8 cellular contexts compared by ENCODE assay signal in the genomic region with DNA sequence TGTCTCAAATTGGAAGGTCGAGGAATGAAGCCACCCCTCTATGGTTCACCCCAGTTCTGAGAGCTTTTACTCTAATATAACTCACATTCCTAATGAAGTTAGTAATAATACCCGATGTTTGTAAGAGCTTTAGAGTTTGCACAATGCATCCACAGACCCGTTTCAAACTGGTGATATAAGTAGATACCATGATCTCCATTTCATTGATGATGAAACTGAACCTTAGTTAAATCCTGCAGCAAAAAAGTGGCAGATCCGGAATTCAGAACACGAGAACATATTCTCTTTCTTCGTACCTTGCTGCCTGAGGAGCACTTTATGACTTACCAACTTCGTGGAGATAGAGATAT. TPM values are rescaled to one million over a fixed set of nuclear protein-coding genes. Genes with fewer than 3 reads are reported as not detected.
DNase-seq lines count a peak whose midpoint lies in the region; ATAC-seq and TF ChIP-seq lines count a peak whose summit lies in the region.

No MANE protein-coding gene starts in this region.

- peak overlapping the region; percentile 30 for H3K9ac ChIP-seq in mammary epithelial cell (ENCODE audit: insufficient read depth, low read length)
- H3K9ac ChIP-seq in mucosa of rectum (ENCODE audit: low read depth in 1 of 2, low read length in 2 of 2), result peak overlapping the region; percentile 60 to 64

- H3K4me1 ChIP-seq in mammary epithelial cell (ENCODE audit: insufficient read depth, low read length) (peaks cover 16% of the 10 kb centered on the region), mucosa of rectum (ENCODE audit: control insufficient read depth in 2 of 2, insufficient read depth in 2 of 2, low read length in 2 of 2) (peaks cover 4 to 8% of the 10 kb centered on the region in 2 donors)

- peaks cover 40% of the 10 kb centered on the region for H3K79me2 ChIP-seq in mammary epithelial cell (ENCODE audit: insufficient read depth, low read length)

- dilution Hi-C loops in mammary epithelial cell (cut with HindIII; ENCODE audit: low sequenced_read_pairs), result no loop called here

- peak overlapping the region; percentile 88 for H3K4me3 Mint-ChIP-seq in stimulated activated naive CD8-positive, alpha-beta T cell treated with anti-CD3 and anti-CD28 coated beads, Interleukin-15, Interleukin-2, amounts not matched to agents 100 ng/mL and 50 ng/mL, for 24 hours

- H4K20me1 ChIP-seq in mammary epithelial cell (ENCODE audit: insufficient read depth, low read length), result no peaks in the 10 kb centered on the region

- peaks cover 36% of the 10 kb centered on the region for H3K27me3 Mint-ChIP-seq in stimulated activated naive CD8-positive, alpha-beta T cell treated with anti-CD3 and anti-CD28 coated beads, Interleukin-15, Interleukin-2, amounts not matched to agents 100 ng/mL and 50 ng/mL, for 24 hours

- H3K9me3 ChIP-seq in mammary epithelial cell (replicated peaks; ENCODE audit: insufficient read depth, low read length) (no peaks in the 10 kb centered on the region), mucosa of rectum (ENCODE audit: control insufficient read depth in 2 of 2, low read length in 2 of 2) (no peaks in the 10 kb centered on the region)

- in situ Hi-C loops in mammary epithelial cell (cut with MboI; ENCODE audit: low sequenced_read_pairs in 2 of 2), result no loop called here

- no peak for TF ChIP-seq CTCF in mammary epithelial cell (conservative IDR thresholded peaks at IDR 0.05 in 1 of 2, IDR thresholded peaks at IDR 0.05 in 1 of 2; ENCODE audit: extremely low read depth in 1 of 2, insufficient read depth in 1 of 2, low read depth in 1 of 2, low read length in 2 of 2)

- H3K36me3 ChIP-seq in mammary epithelial cell (ENCODE audit: insufficient read depth, low read length) (no peaks in the 10 kb centered on the region), mucosa of rectum (ENCODE audit: control insufficient read depth in 2 of 2, insufficient read depth in 2 of 2, low read length in 2 of 2) (no peaks in the 10 kb centered on the region)

- WGBS in mammary epithelial cell (ENCODE audit: low coverage, missing lambda C conversion rate), result 25% methylated on average over 7 of the region's 7 CpGs

- no peaks in the 10 kb centered on the region for H3K36me3 Mint-ChIP-seq in stimulated activated naive CD8-positive, alpha-beta T cell treated with anti-CD3 and anti-CD28 coated beads, Interleukin-15, Interleukin-2, amounts not matched to agents 100 ng/mL and 50 ng/mL, for 24 hours (ENCODE audit: low read depth)

- peak overlapping the region; percentile 48 to 84 (median 48) for H3K4me3 ChIP-seq in mammary epithelial cell (replicated peaks in 1 of 3; ENCODE audit: insufficient read depth in 1 of 3, low read depth in 2 of 3, low read length in 3 of 3)
- H3K4me3 ChIP-seq in mucosa of rectum (ENCODE audit: low read length in 2 of 2), result peak overlapping the region; percentile 50 to 84

- H3K27me3 ChIP-seq in mammary epithelial cell (ENCODE audit: insufficient read depth, low read length) (no peaks in the 10 kb centered on the region), mucosa of rectum (ENCODE audit: control insufficient read depth in 2 of 2, insufficient read depth in 2 of 2, low read length in 2 of 2) (peaks cover 0 to 4% of the 10 kb centered on the region in 2 donors)

- intact Hi-C loops in mammary epithelial cell (cut with micrococcal nuclease), result loop anchor here (1.0 to 10.0 kb wide), 3 partner anchors 19 to 435 kb away; no protein-coding TSS in a partner anchor

- H3K4me1 Mint-ChIP-seq in stimulated activated naive CD8-positive, alpha-beta T cell treated with anti-CD3 and anti-CD28 coated beads, Interleukin-15, Interleukin-2, amounts not matched to agents 100 ng/mL and 50 ng/mL, for 24 hours (ENCODE audit: low read depth), result peaks cover 15% of the 10 kb centered on the region

- H3K9me3 Mint-ChIP-seq in stimulated activated naive CD8-positive, alpha-beta T cell treated with anti-CD3 and anti-CD28 coated beads, Interleukin-15, Interleukin-2, amounts not matched to agents 100 ng/mL and 50 ng/mL, for 24 hours, result no peaks in the 10 kb centered on the region

- CTCF ChIA-PET in mammary epithelial cell (lab: Charles Lee; ENCODE audit: low non-redundant PET), result interaction anchor here (0.6 kb wide), 1 partner anchor 36 kb away, joined by 3 read pairs; no protein-coding TSS in a partner anchor

- no TSS peak for BruUV-seq in mammary epithelial cell (replicated peaks; lab: Mats Ljungman, UMichigan)

- H3K4me2 ChIP-seq in mammary epithelial cell (ENCODE audit: insufficient read depth, low read depth, low read length), result peak overlapping the region; percentile 79

- peak overlapping the region; percentile 61 for H3K27ac ChIP-seq in mammary epithelial cell (ENCODE audit: insufficient read depth, low read depth, low read length)
- peak overlapping the region; percentile 66 to 71 for H3K27ac ChIP-seq in mucosa of rectum (ENCODE audit: low read depth in 2 of 2, low read length in 2 of 2)

- peak overlapping the region; percentile 76 for H3K27ac Mint-ChIP-seq in stimulated activated naive CD8-positive, alpha-beta T cell treated with anti-CD3 and anti-CD28 coated beads, Interleukin-15, Interleukin-2, amounts not matched to agents 100 ng/mL and 50 ng/mL, for 24 hours

- ATAC-seq in stimulated activated naive CD8-positive, alpha-beta T cell treated with anti-CD3 and anti-CD28 coated beads, Interleukin-15, Interleukin-2, amounts not matched to agents 100 U/mL and 50 U/mL, for 24 hours, result no peak
- ATAC-seq in HG02840 (IDR thresholded peaks at IDR 0.05; ENCODE audit: low FRiP score, unreplicated experiment), result no peak

- peak overlapping the region; percentile 92 for H2AFZ ChIP-seq in mammary epithelial cell (ENCODE audit: low read depth, low read length)

- no peak for DNase-seq in stimulated activated naive CD8-positive, alpha-beta T cell treated with anti-CD3 and anti-CD28 coated beads, Interleukin-15, Interleukin-2, amounts not matched to agents 100 U/mL and 50 U/mL, for 24 hours
- DNase-seq in mammary epithelial cell, result no peak
- no peak for DNase-seq in stimulated activated CD4-positive, alpha-beta T cell treated with anti-CD3 and anti-CD28 coated beads, Interleukin-15, amount 100 ng/mL, for 24 hours
- no peak for DNase-seq in foreskin melanocyte
- DNase-seq in NCI-H2227 (lab: John Stamatoyannopoulos, UW; ENCODE audit: unreplicated experiment), result no peak

RNA-seq across cellular contexts. Expression of gene RBFOX2, which starts 0.8 kb away (rescaled TPM):
- 100 to 1,000 TPM; 126 to 137 TPM for total RNA-seq in mammary epithelial cell
- 107 TPM for polyA plus RNA-seq in mammary epithelial cell
- 138 TPM for polyA minus RNA-seq in mammary epithelial cell
